In genomic region chr7:150324366-150324961, GRCh38 we compare ENCODE assay signal across 1 cellular context.
A peak's percentile ranks its signal among the peaks of the same experiment; 100 is the strongest.
TF ChIP-seq lines count a peak whose summit lies in the region.

No MANE protein-coding gene starts in this region.

TF ChIP-seq in HepG2, 621 proteins besides CTCF, POLR2A, EP300 and RAD21 (continued from another document and continues in another):
- TF ChIP-seq MXD3 (CRISPR knock-in tag; IDR thresholded peaks at IDR 0.05) = no peak
- TF ChIP-seq FOXJ3 (CRISPR knock-in tag; IDR thresholded peaks at IDR 0.05; ENCODE audit: borderline replicate concordance) = no peak
- no peak for TF ChIP-seq ZNF7 (CRISPR knock-in tag; IDR thresholded peaks at IDR 0.05)
- no peak for TF ChIP-seq YEATS4 (CRISPR knock-in tag; IDR thresholded peaks at IDR 0.05; ENCODE audit: borderline replicate concordance)
- no peak for TF ChIP-seq NCOA1 (CRISPR knock-in tag; IDR thresholded peaks at IDR 0.05)
- no peak for TF ChIP-seq CHCHD3 (CRISPR knock-in tag; IDR thresholded peaks at IDR 0.05)
- no peak for TF ChIP-seq MTF1 (CRISPR knock-in tag; IDR thresholded peaks at IDR 0.05)
- no peak for TF ChIP-seq ZNF451 (CRISPR knock-in tag; IDR thresholded peaks at IDR 0.05)
- no peak for TF ChIP-seq ZNF317 (CRISPR knock-in tag; IDR thresholded peaks at IDR 0.05)
- TF ChIP-seq ZC3H13 (CRISPR knock-in tag; IDR thresholded peaks at IDR 0.05) = no peak
- TF ChIP-seq ZNF225 (CRISPR knock-in tag; IDR thresholded peaks at IDR 0.05) = no peak
- TF ChIP-seq ZNF749 (CRISPR knock-in tag; IDR thresholded peaks at IDR 0.05; ENCODE audit: borderline replicate concordance) = no peak
- TF ChIP-seq TRIM24 (CRISPR knock-in tag; IDR thresholded peaks at IDR 0.05) = no peak
- no peak for TF ChIP-seq ZC3H4 (CRISPR knock-in tag; IDR thresholded peaks at IDR 0.05; ENCODE audit: borderline replicate concordance)
- TF ChIP-seq ZNF460 (CRISPR knock-in tag; IDR thresholded peaks at IDR 0.05; ENCODE audit: borderline replicate concordance) = no peak
- no peak for TF ChIP-seq CHD2 (IDR thresholded peaks at IDR 0.05; ENCODE audit: low read depth, low read length)
- no peak for TF ChIP-seq HNF1B (CRISPR knock-in tag; IDR thresholded peaks at IDR 0.05)
- no peak for TF ChIP-seq CREB3 (CRISPR knock-in tag; IDR thresholded peaks at IDR 0.05)
- TF ChIP-seq IKZF1 (IDR thresholded peaks at IDR 0.05) = no peak
- TF ChIP-seq IRX3 (CRISPR knock-in tag; IDR thresholded peaks at IDR 0.05; ENCODE audit: borderline replicate concordance, low read depth) = no peak
- 0 out of 2 replicates have a peak, but pooled peaks have one; percentile 47 for TF ChIP-seq FOXC1 (CRISPR knock-in tag; IDR thresholded peaks at IDR 0.05; ENCODE audit: borderline replicate concordance)
- TF ChIP-seq ZNF782 (CRISPR knock-in tag; IDR thresholded peaks at IDR 0.05; ENCODE audit: borderline replicate concordance) = no peak
- 0 out of 2 replicates have a peak, but pooled peaks have one; percentile 70 for TF ChIP-seq ZNF296 (CRISPR knock-in tag; conservative IDR thresholded peaks at IDR 0.05)
- TF ChIP-seq SMC3 (IDR thresholded peaks at IDR 0.05; ENCODE audit: low read length) = no peak
- no peak for TF ChIP-seq MED8 (CRISPR knock-in tag; IDR thresholded peaks at IDR 0.05; ENCODE audit: insufficient replicate concordance)
- TF ChIP-seq ZNF652 (CRISPR knock-in tag; IDR thresholded peaks at IDR 0.05; ENCODE audit: borderline replicate concordance, low read depth) = no peak
- TF ChIP-seq, protein P1, sequence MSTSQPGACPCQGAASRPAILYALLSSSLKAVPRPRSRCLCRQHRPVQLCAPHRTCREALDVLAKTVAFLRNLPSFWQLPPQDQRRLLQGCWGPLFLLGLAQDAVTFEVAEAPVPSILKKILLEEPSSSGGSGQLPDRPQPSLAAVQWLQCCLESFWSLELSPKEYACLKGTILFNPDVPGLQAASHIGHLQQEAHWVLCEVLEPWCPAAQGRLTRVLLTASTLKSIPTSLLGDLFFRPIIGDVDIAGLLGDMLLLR (CRISPR knock-in tag; IDR thresholded peaks at IDR 0.05) = no peak
- no peak for TF ChIP-seq PRPF4 (IDR thresholded peaks at IDR 0.05; ENCODE audit: low read depth, low read length, poor library complexity, severe bottlenecking)
- no peak for TF ChIP-seq NFYB (CRISPR knock-in tag; IDR thresholded peaks at IDR 0.05)
- TF ChIP-seq RARA (CRISPR knock-in tag; IDR thresholded peaks at IDR 0.05) = no peak
- TF ChIP-seq, protein P2, sequence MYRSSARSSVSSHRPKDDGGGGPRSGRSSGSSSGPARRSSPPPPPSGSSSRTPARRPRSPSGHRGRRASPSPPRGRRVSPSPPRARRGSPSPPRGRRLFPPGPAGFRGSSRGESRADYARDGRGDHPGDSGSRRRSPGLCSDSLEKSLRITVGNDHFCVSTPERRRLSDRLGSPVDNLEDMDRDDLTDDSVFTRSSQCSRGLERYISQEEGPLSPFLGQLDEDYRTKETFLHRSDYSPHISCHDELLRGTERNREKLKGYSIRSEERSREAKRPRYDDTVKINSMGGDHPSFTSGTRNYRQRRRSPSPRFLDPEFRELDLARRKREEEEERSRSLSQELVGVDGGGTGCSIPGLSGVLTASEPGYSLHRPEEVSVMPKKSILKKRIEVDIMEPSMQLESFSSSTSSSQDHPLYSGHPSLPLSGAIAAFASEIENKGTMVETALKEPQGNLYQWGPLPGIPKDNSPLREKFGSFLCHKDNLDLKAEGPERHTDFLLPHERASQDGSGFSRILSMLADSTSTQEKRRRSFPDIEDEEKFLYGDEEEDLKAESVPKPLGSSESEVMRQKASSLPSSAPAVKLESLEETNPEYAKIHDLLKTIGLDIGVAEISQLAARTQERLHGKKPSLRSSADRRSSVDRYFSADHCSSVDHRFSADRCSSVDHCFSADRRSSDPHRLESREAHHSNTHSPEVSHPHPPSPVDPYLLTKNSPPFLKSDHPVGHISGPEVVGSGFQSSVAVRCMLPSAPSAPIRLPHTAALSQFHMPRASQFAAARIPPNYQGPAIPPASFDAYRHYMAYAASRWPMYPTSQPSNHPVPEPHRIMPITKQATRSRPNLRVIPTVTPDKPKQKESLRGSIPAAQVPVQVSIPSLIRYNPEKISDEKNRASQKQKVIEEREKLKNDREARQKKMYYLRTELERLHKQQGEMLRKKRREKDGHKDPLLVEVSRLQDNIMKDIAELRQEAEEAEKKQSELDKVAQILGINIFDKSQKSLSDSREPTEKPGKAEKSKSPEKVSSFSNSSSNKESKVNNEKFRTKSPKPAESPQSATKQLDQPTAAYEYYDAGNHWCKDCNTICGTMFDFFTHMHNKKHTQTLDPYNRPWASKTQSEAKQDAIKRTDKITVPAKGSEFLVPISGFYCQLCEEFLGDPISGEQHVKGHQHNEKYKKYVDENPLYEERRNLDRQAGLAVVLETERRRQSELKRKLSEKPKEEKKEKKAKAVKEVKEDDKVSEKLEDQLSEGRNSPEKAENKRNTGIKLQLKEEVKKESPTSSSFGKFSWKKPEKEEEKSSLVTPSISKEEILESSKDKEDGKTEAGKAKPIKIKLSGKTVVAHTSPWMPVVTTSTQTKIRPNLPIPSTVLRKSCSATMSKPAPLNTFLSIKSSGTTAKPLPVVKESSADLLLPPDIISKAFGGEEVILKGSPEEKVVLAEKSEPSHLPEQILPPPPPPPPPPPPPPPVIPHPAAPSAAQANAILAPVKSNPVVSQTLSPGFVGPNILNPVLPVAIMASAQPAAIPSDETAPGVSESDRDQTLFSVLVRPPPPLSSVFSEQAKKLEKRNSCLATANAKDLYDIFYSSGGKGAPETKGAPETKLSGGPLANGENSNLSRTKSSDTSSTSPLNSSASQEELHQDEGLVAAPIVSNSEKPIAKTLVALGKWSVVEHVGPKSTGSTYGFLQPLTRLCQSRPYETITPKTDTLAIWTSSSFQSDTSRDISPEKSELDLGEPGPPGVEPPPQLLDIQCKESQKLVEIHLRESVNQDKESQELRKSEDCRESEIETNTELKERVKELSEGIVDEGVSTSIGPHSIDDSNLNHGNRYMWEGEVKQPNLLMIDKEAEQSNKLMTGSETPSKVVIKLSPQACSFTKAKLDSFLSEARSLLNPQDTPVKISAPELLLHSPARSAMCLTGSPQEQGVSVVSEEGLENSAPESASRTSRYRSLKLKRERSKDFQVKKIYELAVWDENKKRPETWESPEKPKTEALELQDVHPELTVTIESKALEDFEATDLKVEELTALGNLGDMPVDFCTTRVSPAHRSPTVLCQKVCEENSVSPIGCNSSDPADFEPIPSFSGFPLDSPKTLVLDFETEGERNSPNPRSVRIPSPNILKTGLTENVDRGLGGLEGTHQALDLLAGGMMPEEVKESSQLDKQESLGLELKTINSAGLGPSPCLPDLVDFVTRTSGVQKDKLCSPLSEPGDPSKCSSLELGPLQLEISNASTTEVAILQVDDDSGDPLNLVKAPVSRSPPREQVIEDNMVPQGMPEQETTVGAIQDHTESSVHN (CRISPR knock-in tag; IDR thresholded peaks at IDR 0.05) = no peak
- TF ChIP-seq ZBTB49 (CRISPR knock-in tag; IDR thresholded peaks at IDR 0.05; ENCODE audit: borderline replicate concordance) = no peak
- TF ChIP-seq, protein P3, sequence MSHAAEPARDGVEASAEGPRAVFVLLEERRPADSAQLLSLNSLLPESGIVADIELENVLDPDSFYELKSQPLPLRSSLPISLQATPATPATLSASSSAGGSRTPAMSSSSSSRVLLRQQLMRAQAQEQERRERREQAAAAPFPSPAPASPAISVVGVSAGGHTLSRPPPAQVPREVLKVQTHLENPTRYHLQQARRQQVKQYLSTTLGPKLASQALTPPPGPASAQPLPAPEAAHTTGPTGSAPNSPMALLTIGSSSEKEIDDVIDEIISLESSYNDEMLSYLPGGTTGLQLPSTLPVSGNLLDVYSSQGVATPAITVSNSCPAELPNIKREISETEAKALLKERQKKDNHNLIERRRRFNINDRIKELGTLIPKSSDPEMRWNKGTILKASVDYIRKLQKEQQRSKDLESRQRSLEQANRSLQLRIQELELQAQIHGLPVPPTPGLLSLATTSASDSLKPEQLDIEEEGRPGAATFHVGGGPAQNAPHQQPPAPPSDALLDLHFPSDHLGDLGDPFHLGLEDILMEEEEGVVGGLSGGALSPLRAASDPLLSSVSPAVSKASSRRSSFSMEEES (CRISPR knock-in tag; IDR thresholded peaks at IDR 0.05) = no peak
- no peak for TF ChIP-seq ARID2 (CRISPR knock-in tag; IDR thresholded peaks at IDR 0.05; ENCODE audit: borderline replicate concordance)
- no peak for TF ChIP-seq ZNF510 (CRISPR knock-in tag; IDR thresholded peaks at IDR 0.05; ENCODE audit: low read depth)
- TF ChIP-seq ZNF768 (CRISPR knock-in tag; IDR thresholded peaks at IDR 0.05) = no peak
- TF ChIP-seq HMGXB4 (CRISPR knock-in tag; IDR thresholded peaks at IDR 0.05; ENCODE audit: borderline replicate concordance in 1 of 2, low read depth in 1 of 2) = no peak
- no peak for TF ChIP-seq ARID5B (CRISPR knock-in tag; IDR thresholded peaks at IDR 0.05)
- TF ChIP-seq ZNF746 (CRISPR knock-in tag; IDR thresholded peaks at IDR 0.05) = no peak
